In genomic region chr20:53829086-53829703, GRCh38 we compare ENCODE assay signal across 7 cellular contexts.
DNase-seq lines count a peak whose midpoint lies in the region; ATAC-seq, FAIRE-seq and TF ChIP-seq lines count a peak whose summit lies in the region.

No MANE protein-coding gene starts in this region.

- H3K4me3 ChIP-seq in GM23338 (peak overlapping the region; percentile 18), endothelial cell of umbilical vein (replicated peaks in 1 of 3; ENCODE audit: insufficient read depth in 1 of 3, low read depth in 1 of 3, low read length in 3 of 3) (peak overlapping the region in 2 of 3 experiments; percentile 19 to 57)

- H2AFZ ChIP-seq in GM23338 (no peak overlapping the region), endothelial cell of umbilical vein (ENCODE audit: low read depth, low read length) (peak overlapping the region; percentile 49)

- H3K9me3 ChIP-seq in endothelial cell of umbilical vein (replicated peaks; ENCODE audit: control insufficient read depth, insufficient read depth, low read length): no peaks in the 10 kb centered on the region

- no peak for TF ChIP-seq POLR2A in endothelial cell of umbilical vein (IDR thresholded peaks at IDR 0.05; ENCODE audit: low read depth, low read length)

- H3K27me3 ChIP-seq in GM23338 (ENCODE audit: insufficient read depth) (no peaks in the 10 kb centered on the region), endothelial cell of umbilical vein (ENCODE audit: control insufficient read depth in 2 of 2, insufficient read depth in 2 of 2, low read length in 2 of 2) (no peaks in the 10 kb centered on the region)

- no peaks in the 10 kb centered on the region for H3K79me2 ChIP-seq in GM23338 (replicated peaks; ENCODE audit: insufficient read depth)
- H3K79me2 ChIP-seq in endothelial cell of umbilical vein (ENCODE audit: control insufficient read depth, insufficient read depth, low read length): no peaks in the 10 kb centered on the region

- H3K9me2 ChIP-seq in GM23338 (ENCODE audit: insufficient read depth): peaks cover 8% of the 10 kb centered on the region; the same call in 1 of the 2 replicates

- H3K9ac ChIP-seq in endothelial cell of umbilical vein (replicated peaks; ENCODE audit: extremely low read depth, insufficient read depth, low read length): peak overlapping the region; percentile 98

- no peaks in the 10 kb centered on the region for H3K9me1 ChIP-seq in endothelial cell of umbilical vein (replicated peaks; ENCODE audit: control insufficient read depth, extremely low read depth, insufficient read depth, low read length)

- H3K4me2 ChIP-seq in GM23338 (peak overlapping the region; percentile 63), endothelial cell of umbilical vein (ENCODE audit: insufficient read depth, low read length) (peak overlapping the region; percentile 98)

- in situ Hi-C loops in SK-MEL-5 (cut with HindIII; ENCODE audit: low pct_unique_long_range_greater_than_20kb, low sequenced_read_pairs): no loop called here

- dilution Hi-C loops in endothelial cell of umbilical vein (cut with MboI; ENCODE audit: extremely low pct_ligation_motif_present, low sequenced_read_pairs): no loop called here

- H3K27ac ChIP-seq in GM23338 (ENCODE audit: low read depth): peak overlapping the region; percentile 48
- H3K27ac ChIP-seq in endothelial cell of umbilical vein (ENCODE audit: insufficient read depth, low read depth, low read length): peak overlapping the region; percentile 100

- H3F3A ChIP-seq in GM23338 (replicated peaks; ENCODE audit: low read depth): no peaks in the 10 kb centered on the region

- H4K20me1 ChIP-seq in GM23338 (replicated peaks; ENCODE audit: insufficient read depth) (no peaks in the 10 kb centered on the region), endothelial cell of umbilical vein (replicated peaks; ENCODE audit: control insufficient read depth, extremely low read depth, insufficient read depth, low read length) (no peaks in the 10 kb centered on the region)

- DNase-seq in GM23338 (ENCODE audit: low spot score) (no peak), SK-MEL-5 (ENCODE audit: low read depth, low spot score) (peak; percentile 84), endothelial cell of umbilical vein (ENCODE audit: low read depth, low spot score) (peak; percentile 89), natural killer cell (no peak)
- no peak for DNase-seq in stimulated activated CD4-positive, alpha-beta T cell treated with anti-CD3 and anti-CD28 coated beads, Interleukin-2, amount 100 ng/mL, for 24 hours

- peaks cover 39% of the 10 kb centered on the region for H3K4me1 ChIP-seq in GM23338 (ENCODE audit: insufficient read depth)
- peaks cover 35% of the 10 kb centered on the region for H3K4me1 ChIP-seq in endothelial cell of umbilical vein (ENCODE audit: control insufficient read depth, extremely low read depth, insufficient read depth, low read length)

- ATAC-seq in GM23338 (peak; percentile 54), natural killer cell (peak; percentile 84 to 87 (median 84)), HG03432 (IDR thresholded peaks at IDR 0.05; ENCODE audit: unreplicated experiment) (no peak), HG03571 (IDR thresholded peaks at IDR 0.05; ENCODE audit: unreplicated experiment) (no peak)

- TSS peak; percentile 89 for BruUV-seq in endothelial cell of umbilical vein (replicated peaks; lab: Mats Ljungman, UMichigan)

- no peak for TF ChIP-seq CTCF in GM23338 (conservative IDR thresholded peaks at IDR 0.05; ENCODE audit: low read depth in 2 of 2)
- TF ChIP-seq CTCF in endothelial cell of umbilical vein (IDR thresholded peaks at IDR 0.05; ENCODE audit: extremely low read depth in 1 of 2, insufficient read depth in 1 of 2, low read depth in 1 of 2, low read length in 2 of 2): no peak
- TF ChIP-seq CTCF in natural killer cell (IDR thresholded peaks at IDR 0.05): no peak

- H3K27ac Mint-ChIP-seq in GM23338 (peak overlapping the region; percentile 49), natural killer cell (peak overlapping the region; percentile 84 to 93)

- POLR2A ChIA-PET in endothelial cell of umbilical vein (lab: Charles Lee): interaction anchor here (0.7 kb wide), 1 partner anchor 66 kb away, joined by 3 read pairs; no protein-coding TSS in a partner anchor

- no peaks in the 10 kb centered on the region for H3K9me3 Mint-ChIP-seq in GM23338
- H3K9me3 Mint-ChIP-seq in natural killer cell: no peaks in the 10 kb centered on the region

- CTCF ChIA-PET in endothelial cell of umbilical vein (lab: Charles Lee): interaction anchor here (1.3 to 2.5 kb wide), 7 partner anchors 23 to 235 kb away, joined by 3 to 13 read pairs (median 5); partner anchors contain the start of gene ZNF217

- intact Hi-C loops in endothelial cell of umbilical vein (cut with micrococcal nuclease) (loop anchor here (2.0 to 5.0 kb wide), 2 partner anchors 152 to 186 kb away; no protein-coding TSS in a partner anchor), natural killer cell (cut with micrococcal nuclease) (loop anchor here (10.0 kb wide), 1 partner anchor 46 kb away; no protein-coding TSS in a partner anchor)

- H3K36me3 Mint-ChIP-seq in GM23338 (ENCODE audit: low read depth) (no peaks in the 10 kb centered on the region), natural killer cell (no peaks in the 10 kb centered on the region)

- FAIRE-seq in endothelial cell of umbilical vein (lab: Jason Lieb, UNC): peak; percentile 73

- H3K27me3 Mint-ChIP-seq in GM23338 (ENCODE audit: insufficient read depth, low read depth, poor library complexity): peaks cover 4% of the 10 kb centered on the region
- no peaks in the 10 kb centered on the region for H3K27me3 Mint-ChIP-seq in natural killer cell (ENCODE audit: low read depth in 2 of 2)

- peak overlapping the region; percentile 16 for H3K4me3 Mint-ChIP-seq in GM23338
- peak overlapping the region; percentile 88 for H3K4me3 Mint-ChIP-seq in natural killer cell

- H3K36me3 ChIP-seq in GM23338 (ENCODE audit: insufficient read depth) (no peaks in the 10 kb centered on the region), endothelial cell of umbilical vein (ENCODE audit: control insufficient read depth in 2 of 2, extremely low read depth in 1 of 2, insufficient read depth in 2 of 2, low read length in 2 of 2) (no peaks in the 10 kb centered on the region)

- H3K4me1 Mint-ChIP-seq in GM23338 (peaks cover 31% of the 10 kb centered on the region), natural killer cell (peaks cover 47 to 49% of the 10 kb centered on the region in 2 donors)

TF ChIP-seq in GM23338, 12 proteins besides CTCF, POLR2A, EP300 and RAD21:
- TF ChIP-seq NANOG (IDR thresholded peaks at IDR 0.05; ENCODE audit: borderline replicate concordance): no peak
- TF ChIP-seq CREB1 (CRISPR knock-in tag; IDR thresholded peaks at IDR 0.05; ENCODE audit: low read depth): no peak
- no peak for TF ChIP-seq ZNF114 (CRISPR knock-in tag; IDR thresholded peaks at IDR 0.05)
- no peak for TF ChIP-seq EZH2 (IDR thresholded peaks at IDR 0.05; ENCODE audit: low read depth, unreplicated experiment)
- no peak for TF ChIP-seq EZH2phosphoT487 (IDR thresholded peaks at IDR 0.05; ENCODE audit: unreplicated experiment)
- no peak for TF ChIP-seq STAT1 (IDR thresholded peaks at IDR 0.05; ENCODE audit: unreplicated experiment)
- TF ChIP-seq JUNB (IDR thresholded peaks at IDR 0.05; ENCODE audit: unreplicated experiment): no peak
- no peak for TF ChIP-seq ZNF331 (CRISPR knock-in tag; IDR thresholded peaks at IDR 0.05; ENCODE audit: low read depth)

TF ChIP-seq in endothelial cell of umbilical vein, 7 proteins besides CTCF, POLR2A, EP300 and RAD21:
- TF ChIP-seq JUN (IDR thresholded peaks at IDR 0.05; ENCODE audit: borderline replicate concordance, insufficient read depth, insufficient read length, low read depth) (peak; percentile 81), POLR2AphosphoS5 (IDR thresholded peaks at IDR 0.05; ENCODE audit: insufficient read depth, low read depth, low read length) (no peak), FOS (IDR thresholded peaks at IDR 0.05; ENCODE audit: borderline replicate concordance, insufficient read depth, low read length) (peak; percentile 90)

Comparison
In these comparisons a context has a peak if more than half of its experiments do, and no peak if none do; other contexts are left out.
1. ATAC-seq: peak in GM23338 (single experiment) and natural killer cell (3 of 3); none in HG03432 (single experiment) and HG03571 (single experiment).
2. DNase-seq: peak in SK-MEL-5 (single experiment) and endothelial cell of umbilical vein (single experiment); none in GM23338 (single experiment), natural killer cell (single experiment) and stimulated activated CD4-positive, alpha-beta T cell treated with anti-CD3 and anti-CD28 coated beads, Interleukin-2, amount 100 ng/mL, for 24 hours (0 of 2).